9 cellular contexts compared by ENCODE assay signal in genomic region chr2:159617080-159617479, GRCh38. TPM values are rescaled to one million over a fixed set of nuclear protein-coding genes. Genes with fewer than 3 reads are reported as not detected.
DNase-seq lines count a peak whose midpoint lies in the region; ATAC-seq and TF ChIP-seq lines count a peak whose summit lies in the region.
"Had no signal": no experiment of that assay in that cellular context is flagged by ENCODE, and none has a peak within 500 bp of the region (broad histone marks: within the 10 kb centered on the region; RNA-seq: fewer than 3 reads in every experiment).

No MANE protein-coding gene starts in this region.

- H2AFZ ChIP-seq in fibroblast of lung (ENCODE audit: low read length): peak overlapping the region; percentile 4

- POLR2A ChIA-PET in BJ (lab: Charles Lee): no interaction called here

- TF ChIP-seq CTCF in BJ (IDR thresholded peaks at IDR 0.05; ENCODE audit: insufficient read depth, low read depth, low read length) (no peak), fibroblast of lung (conservative IDR thresholded peaks at IDR 0.05 in 1 of 2, IDR thresholded peaks at IDR 0.05 in 1 of 2; ENCODE audit: low read depth in 1 of 2, low read length in 2 of 2) (no peak), neutrophil (IDR thresholded peaks at IDR 0.05) (no peak), GM13977 (IDR thresholded peaks at IDR 0.05; ENCODE audit: extremely low read depth, insufficient read depth, missing control alignments) (no peak)

- CTCF ChIA-PET in BJ (lab: Yijun Ruan, JAX): no interaction called here

- H3K27ac ChIP-seq in fibroblast of lung (ENCODE audit: insufficient read depth, low read length): peak overlapping the region; percentile 87
- H3K27ac ChIP-seq in neutrophil: peak overlapping the region; percentile 98

- H3K4me1 ChIP-seq in fibroblast of lung (ENCODE audit: control insufficient read depth, extremely low read depth, insufficient read depth, low read length) (no peaks in the 10 kb centered on the region), neutrophil (ENCODE audit: control insufficient read depth in 1 of 2, insufficient read depth in 1 of 2, low read depth in 1 of 2, low read length in 1 of 2) (peaks cover 49 to 52% of the 10 kb centered on the region in 2 experiments)

- H3K27me3 ChIP-seq in BJ (ENCODE audit: control insufficient read depth, insufficient read depth, low read length) (no peaks in the 10 kb centered on the region), fibroblast of lung (ENCODE audit: control insufficient read depth, insufficient read depth, low read length) (no peaks in the 10 kb centered on the region), neutrophil (no peaks in the 10 kb centered on the region)

- H3K4me3 ChIP-seq in BJ (ENCODE audit: low read depth, low read length) (peak overlapping the region; percentile 93), fibroblast of lung (replicated peaks in 1 of 4; ENCODE audit: control extremely low read depth in 1 of 4, insufficient read depth in 1 of 4, low read depth in 3 of 4, low read length in 4 of 4) (peak overlapping the region; percentile 61 to 97 (median 71)), neutrophil (ENCODE audit: low read depth in 1 of 2, low read length in 1 of 2) (peak overlapping the region; percentile 78 to 95)

- no peaks in the 10 kb centered on the region for H4K20me1 ChIP-seq in fibroblast of lung (ENCODE audit: control insufficient read depth, extremely low read depth, insufficient read depth, low read length)

- H3K9ac ChIP-seq in fibroblast of lung (ENCODE audit: insufficient read depth, low read length): no peak overlapping the region

- H3K9me3 ChIP-seq in fibroblast of lung (ENCODE audit: control insufficient read depth, insufficient read depth, low read depth, low read length): no peaks in the 10 kb centered on the region
- H3K9me3 ChIP-seq in neutrophil: no peaks in the 10 kb centered on the region

- in situ Hi-C loops in GM13977 (cut with MboI; ENCODE audit: low pct_unique_long_range_greater_than_20kb, low sequenced_read_pairs, unreplicated experiment): no loop called here

- ATAC-seq in HG03442 (IDR thresholded peaks at IDR 0.05; ENCODE audit: unreplicated experiment) (no peak), GM21528 (IDR thresholded peaks at IDR 0.05; ENCODE audit: low FRiP score, unreplicated experiment) (no peak)

- H3K36me3 ChIP-seq in BJ (ENCODE audit: control insufficient read depth, insufficient read depth, low read length) (no peaks in the 10 kb centered on the region), fibroblast of lung (ENCODE audit: control insufficient read depth, insufficient read depth, low read length) (no peaks in the 10 kb centered on the region), neutrophil (no peaks in the 10 kb centered on the region)

- H3K79me2 ChIP-seq in fibroblast of lung (ENCODE audit: control insufficient read depth, insufficient read depth, low read length): peaks cover 18% of the 10 kb centered on the region

- H3K4me2 ChIP-seq in fibroblast of lung (ENCODE audit: extremely low read depth, insufficient read depth, low read length): peak overlapping the region; percentile 46

- DNase-seq in BJ (ENCODE audit: low read depth) (no peak), NCI-H748 (lab: John Stamatoyannopoulos, UW; ENCODE audit: unreplicated experiment) (peak; percentile 35), fibroblast of lung (ENCODE audit: low read depth in 2 of 2) (no peak), GM13977 (ENCODE audit: low spot score) (no peak), globus pallidus (ENCODE audit: low spot score) (no peak)
- DNase-seq: activated T-cell treated with anti-CD3 and anti-CD28 coated beads, Interleukin-2, amount 50 U/mL, for 1 hour had no signal

RNA-seq across cellular contexts. Expression of gene BAZ2B, which starts 0.7 kb away (rescaled TPM):
- 16.0 and 21.6 TPM in 2 replicates for polyA plus RNA-seq in BJ (2011; rRNA removed)
- polyA minus RNA-seq in BJ (2011; rRNA and poly(A)+ RNA removed): 60.0 and 66.6 TPM in 2 replicates
- total RNA-seq in fibroblast of lung: 47.0 and 61.8 TPM in 2 replicates
- polyA plus RNA-seq in fibroblast of lung: 16.3 and 28.0 TPM in 2 replicates
- 8.7 and 17.1 TPM in 2 replicates for polyA plus RNA-seq in fibroblast of lung (2012)
- 14.7 and 34.3 TPM in 2 replicates for polyA minus RNA-seq in fibroblast of lung (ENCODE audit: low replicate concordance)
